ENCODE assay signal across 15 cellular contexts in the genomic region with DNA sequence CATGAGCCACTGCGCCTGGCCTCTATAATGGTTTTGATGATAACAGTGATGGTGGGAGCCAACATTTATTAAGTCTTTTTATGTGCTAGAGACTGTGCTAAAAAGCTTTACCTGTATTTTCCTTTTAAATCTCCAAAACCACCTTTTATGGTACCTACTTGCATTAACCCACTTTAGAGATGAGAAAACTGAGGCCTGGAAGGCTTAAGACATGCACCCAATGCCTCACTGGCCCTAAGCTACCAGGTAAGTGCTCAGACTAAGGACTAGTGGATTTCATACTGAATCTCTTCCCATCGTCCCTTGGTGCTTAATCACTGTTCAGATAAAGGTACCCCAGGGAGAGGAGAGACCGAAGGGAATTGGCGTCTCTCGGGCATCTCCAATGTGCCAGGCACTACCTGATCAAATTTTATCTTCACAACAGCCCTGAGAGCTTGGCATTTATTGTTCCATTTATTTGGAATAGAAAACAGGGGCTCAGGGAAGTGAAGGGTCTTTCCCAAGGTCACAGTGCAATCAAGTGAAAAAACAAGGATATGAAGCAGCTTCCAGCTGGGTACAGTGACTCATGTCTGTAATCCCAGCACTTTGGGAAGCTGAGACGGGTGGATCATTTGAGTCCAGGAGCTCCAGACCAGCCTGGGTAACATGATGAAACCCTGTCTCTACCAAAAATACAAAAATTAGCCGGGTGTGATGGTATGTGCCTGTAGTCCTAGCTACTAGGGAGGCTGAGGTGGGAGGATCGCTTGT.
DNase-seq lines count a peak whose midpoint lies in the region; ATAC-seq and TF ChIP-seq lines count a peak whose summit lies in the region.
"Had no signal": no experiment of that assay in that cellular context is flagged by ENCODE, and none has a peak within 500 bp of the region (broad histone marks: within the 10 kb centered on the region; RNA-seq: fewer than 3 reads in every experiment).

No MANE protein-coding gene starts in this region.

- peaks cover 0 to 8% of the 10 kb centered on the region in 2 experiments; a peak in 1 of 3 replicates for H3K36me3 ChIP-seq in HEK293 (ENCODE audit: control insufficient read depth in 2 of 2, insufficient read depth in 1 of 2, low read length in 2 of 2)
- H3K36me3 ChIP-seq: lower lobe of right lung had no signal

- no peaks in the 10 kb centered on the region for H3K36me3 Mint-ChIP-seq in activated naive CD4-positive, alpha-beta T cell treated with anti-CD3 and anti-CD28 coated beads, Interleukin-2, amount 50 U/mL, for 72 hours
- no peaks in the 10 kb centered on the region for H3K36me3 Mint-ChIP-seq in T-helper 2 cell treated with Interferon-gamma antibody and Interleukin-4, amounts not matched to agents 5 μg/mL and 100 μg/mL, for 36 hours (ENCODE audit: low read depth)

- H3K27me3 Mint-ChIP-seq in T-helper 2 cell treated with Interferon-gamma antibody and Interleukin-4, amounts not matched to agents 5 μg/mL and 100 μg/mL, for 36 hours (ENCODE audit: low read depth), result peaks cover 12% of the 10 kb centered on the region

- peaks cover 9% of the 10 kb centered on the region for H3K4me1 Mint-ChIP-seq in T-helper 2 cell treated with Interferon-gamma antibody and Interleukin-4, amounts not matched to agents 5 μg/mL and 100 μg/mL, for 36 hours (ENCODE audit: low read depth)

- no peak overlapping the region for H3K4me3 ChIP-seq in HEK293 (ENCODE audit: low read depth, low read length)
- no peak overlapping the region for H3K4me3 ChIP-seq in astrocyte of the spinal cord (ENCODE audit: low read depth, low read length)
- H3K4me3 ChIP-seq in fibroblast of the aortic adventitia (ENCODE audit: low read depth, low read length), result no peak overlapping the region
- H3K4me3 ChIP-seq: lower lobe of right lung had no signal

- DNase-seq in A172 (ENCODE audit: low spot score) (peak; percentile 16), astrocyte of the spinal cord (ENCODE audit: low read depth, low spot score) (peak; percentile 46), fibroblast of the aortic adventitia (ENCODE audit: low read depth) (peak; percentile 48), caudate nucleus (lab: John Stamatoyannopoulos, UW) (no peak)
- no peak for DNase-seq in activated naive CD4-positive, alpha-beta T cell treated with anti-CD3 and anti-CD28 coated beads, Interleukin-2, amount 50 U/mL, for 72 hours (ENCODE audit: low spot score in 2 of 2)
- DNase-seq in T-helper 2 cell treated with Interferon-gamma antibody and Interleukin-4, amounts not matched to agents 5 μg/mL and 100 μg/mL, for 36 hours (ENCODE audit: low spot score), result no peak
- DNase-seq: activated naive CD4-positive, alpha-beta T cell treated with Interleukin-2 at 50 U/mL for 16 hours; activated T-cell treated with anti-CD3 and anti-CD28 coated beads for 4 hours; effector memory CD4-positive, alpha-beta T cell; lower lobe of right lung; NCI-H187 treated with DMSO at 0.1 percent for 48 hours had no signal

- TF ChIP-seq CTCF in HEK293 (tag by site-specific recombination; IDR thresholded peaks at IDR 0.05) (no peak), astrocyte of the spinal cord (IDR thresholded peaks at IDR 0.05; ENCODE audit: low read depth, low read length) (no peak), fibroblast of the aortic adventitia (IDR thresholded peaks at IDR 0.05; ENCODE audit: insufficient read depth, low read length) (no peak)

- in situ Hi-C loops in astrocyte of the spinal cord (cut with HindIII; ENCODE audit: low sequenced_read_pairs), result loop anchor here (25.0 kb wide), 1 partner anchor 176 kb away; the partner anchor contains the start of gene EPHB2

- no peaks in the 10 kb centered on the region for H3K9me3 Mint-ChIP-seq in activated naive CD4-positive, alpha-beta T cell treated with anti-CD3 and anti-CD28 coated beads, Interleukin-2, amount 50 U/mL, for 72 hours
- H3K9me3 Mint-ChIP-seq in T-helper 2 cell treated with Interferon-gamma antibody and Interleukin-4, amounts not matched to agents 5 μg/mL and 100 μg/mL, for 36 hours, result no peaks in the 10 kb centered on the region
- H3K9me3 Mint-ChIP-seq: activated CD4-positive, alpha-beta T cell treated with anti-CD3 and anti-CD28 coated beads, Interleukin-2, amount 10 ng/mL, durations not matched to agents 24 days and 14 days; neural crest cell had no signal

- no peaks in the 10 kb centered on the region for H3K9me3 ChIP-seq in HEK293 (ENCODE audit: control insufficient read depth, insufficient read depth, low read depth, low read length)
- H3K9me3 ChIP-seq: lower lobe of right lung had no signal

- ATAC-seq in HG02588 (IDR thresholded peaks at IDR 0.05; ENCODE audit: unreplicated experiment), result no peak
- ATAC-seq in activated naive CD4-positive, alpha-beta T cell treated with anti-CD3 and anti-CD28 coated beads, Interleukin-2, amount 50 U/mL, for 72 hours, result no peak

- CTCF ChIA-PET in HEK293 (lab: Yijun Ruan, JAX), result interaction anchor here (0.5 to 7.5 kb wide), 22 partner anchors 9 to 721 kb away, joined by 3 to 55 read pairs (median 4); no protein-coding TSS in a partner anchor

- H3K4me1 ChIP-seq in HEK293 (ENCODE audit: control insufficient read depth, insufficient read depth, low read length), result no peaks in the 10 kb centered on the region
- H3K4me1 ChIP-seq: lower lobe of right lung had no signal

- POLR2A ChIA-PET in HEK293 (lab: Yijun Ruan, JAX), result no interaction called here

- H3K27ac ChIP-seq in HEK293 (ENCODE audit: extremely low read depth, low read depth, low read length), result no peak overlapping the region
- no peak overlapping the region for H3K27ac ChIP-seq in caudate nucleus (ENCODE audit: low read depth, low read length)
- H3K27ac ChIP-seq: lower lobe of right lung had no signal

- H3K4me3 Mint-ChIP-seq in T-helper 2 cell treated with Interferon-gamma antibody and Interleukin-4, amounts not matched to agents 5 μg/mL and 100 μg/mL, for 36 hours, result no peak overlapping the region
- H3K4me3 Mint-ChIP-seq: activated CD4-positive, alpha-beta T cell treated with anti-CD3 and anti-CD28 coated beads, Interleukin-2, amount 10 ng/mL, durations not matched to agents 24 days and 14 days; neural crest cell had no signal

- H3K27ac Mint-ChIP-seq in activated naive CD4-positive, alpha-beta T cell treated with anti-CD3 and anti-CD28 coated beads, Interleukin-2, amount 50 U/mL, for 72 hours, result no peak overlapping the region
- H3K27ac Mint-ChIP-seq in T-helper 2 cell treated with Interferon-gamma antibody and Interleukin-4, amounts not matched to agents 5 μg/mL and 100 μg/mL, for 36 hours, result no peak overlapping the region
- H3K27ac Mint-ChIP-seq: activated CD4-positive, alpha-beta T cell treated with anti-CD3 and anti-CD28 coated beads, Interleukin-2, amount 10 ng/mL, durations not matched to agents 24 days and 14 days had no signal

TF ChIP-seq in HEK293, 187 proteins besides CTCF, POLR2A, EP300 and RAD21 (continues in another document):
- TF ChIP-seq MYNN (tag by site-specific recombination; IDR thresholded peaks at IDR 0.05; ENCODE audit: borderline replicate concordance) (no peak), HIC1 (tag by site-specific recombination; IDR thresholded peaks at IDR 0.05) (no peak), ZNF707 (tag by site-specific recombination; IDR thresholded peaks at IDR 0.05) (no peak), ZNF660 (tag by site-specific recombination; IDR thresholded peaks at IDR 0.05) (0 out of 2 replicates have a peak, but pooled peaks have one; percentile 12), ZNF501 (tag by site-specific recombination; IDR thresholded peaks at IDR 0.05) (no peak), ZNF785 (tag by site-specific recombination; IDR thresholded peaks at IDR 0.05) (no peak), TSHZ1 (tag by site-specific recombination; IDR thresholded peaks at IDR 0.05; ENCODE audit: borderline replicate concordance) (no peak)

Comparison
In these comparisons a context has a peak if more than half of its experiments do, and no peak if none do; other contexts are left out.
1. DNase-seq: peak in A172 (single experiment), astrocyte of the spinal cord (single experiment) and fibroblast of the aortic adventitia (single experiment); none in caudate nucleus (0 of 61), activated naive CD4-positive, alpha-beta T cell treated with anti-CD3 and anti-CD28 coated beads, Interleukin-2, amount 50 U/mL, for 72 hours (0 of 2) and T-helper 2 cell treated with Interferon-gamma antibody and Interleukin-4, amounts not matched to agents 5 μg/mL and 100 μg/mL, for 36 hours (single experiment).